Comparison of ENCODE assay signal across 10 cellular contexts in the genomic region with DNA sequence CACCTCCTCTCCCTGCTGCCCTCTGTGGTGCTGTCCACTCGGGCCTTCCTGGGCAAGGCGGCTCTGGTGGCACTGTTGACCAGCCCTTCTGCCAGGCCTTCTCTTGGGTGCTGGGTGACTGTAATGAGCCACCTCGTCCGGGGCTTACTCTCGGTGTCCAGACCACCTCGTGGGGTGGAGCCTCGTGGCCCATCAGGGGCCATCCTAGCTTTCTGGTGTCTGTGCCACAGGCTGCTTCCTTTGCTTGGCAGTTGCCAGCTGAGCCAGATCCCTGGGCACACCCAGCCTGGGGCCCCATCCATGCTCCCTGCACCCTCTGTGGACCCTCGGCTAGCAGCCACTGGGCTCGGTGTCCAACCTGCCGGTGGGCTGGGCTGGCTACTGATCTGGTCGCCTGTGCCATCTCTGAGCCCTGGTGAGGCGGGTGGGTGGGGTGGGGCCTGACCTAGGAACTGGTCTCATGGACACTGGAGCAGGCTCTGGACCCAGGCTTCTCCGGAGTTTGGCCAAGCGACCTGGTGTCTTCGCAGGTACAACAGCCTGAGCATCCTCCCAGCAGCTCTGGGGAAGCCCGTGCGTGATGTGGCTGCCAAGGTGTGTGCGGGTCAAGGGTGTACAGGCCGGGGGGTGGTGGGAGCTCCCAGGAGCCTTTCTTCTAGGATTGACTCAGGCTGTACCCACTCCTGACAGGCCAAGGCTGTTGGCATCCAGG. TPM values are rescaled to one million over a fixed set of nuclear protein-coding genes. Genes with fewer than 3 reads are reported as not detected.
DNase-seq lines count a peak whose midpoint lies in the region; ATAC-seq and TF ChIP-seq lines count a peak whose summit lies in the region.
"Had no signal": no experiment of that assay in that cellular context is flagged by ENCODE, and none has a peak within 500 bp of the region (broad histone marks: within the 10 kb centered on the region; RNA-seq: fewer than 3 reads in every experiment).

No MANE protein-coding gene starts in this region.

- H3K27ac Mint-ChIP-seq in CD8-positive, alpha-beta memory T cell = peak overlapping the region in 2 of 8 donors; percentile 3 to 65

- WGBS in ovary, 3 donors = 87 to 90% (median 89%) methylated on average over 19 of the region's 19 CpGs
- 74 to 84% methylated on average over 4 to 17 of the region's 19 CpGs for WGBS in body of pancreas, 2 donors

- H3K4me3 ChIP-seq in CD8-positive, alpha-beta memory T cell (ENCODE audit: low read length) = no peak overlapping the region
- H3K4me3 ChIP-seq in fibroblast of the aortic adventitia (ENCODE audit: low read depth, low read length) (peak overlapping the region; percentile 83), ovary (no peak overlapping the region), body of pancreas (no peak overlapping the region)

- H3K4me1 ChIP-seq in CD8-positive, alpha-beta memory T cell (ENCODE audit: insufficient read depth, low read length) = peaks cover 34% of the 10 kb centered on the region
- peaks cover 11% of the 10 kb centered on the region for H3K4me1 ChIP-seq in ovary (ENCODE audit: insufficient read depth)
- peaks cover 42% of the 10 kb centered on the region for H3K4me1 ChIP-seq in body of pancreas

- ATAC-seq in body of pancreas = no peak

- H3K27me3 Mint-ChIP-seq in CD8-positive, alpha-beta memory T cell = no peaks in the 10 kb centered on the region

- POLR2A ChIA-PET in CD8-positive, alpha-beta memory T cell (lab: Charles Lee) = interaction anchor here (0.7 to 4.3 kb wide), 4 partner anchors 31 to 197 kb away, joined by 3 to 48 read pairs (median 4); a partner anchor contains a TSS
- POLR2A ChIA-PET in HEK293T (lab: Yijun Ruan, JAX) = no interaction called here

- peak in 1 of 5 donors; percentile 49 for DNase-seq in CD8-positive, alpha-beta memory T cell
- DNase-seq in RKO (ENCODE audit: low spot score) (peak; percentile 14), fibroblast of the aortic adventitia (ENCODE audit: low read depth) (no peak), ovary (peak in 3 of 5 donors; percentile 48 to 53 (median 53)), body of pancreas (no peak), NCI-H1694 treated with DMSO at 0.1 percent for 48 hours (lab: John Stamatoyannopoulos, UW) (no peak), HEK293T (ENCODE audit: extremely low spot score) (no peak), NCI-H82 (lab: John Stamatoyannopoulos, UW) (no peak)
- DNase-seq: stimulated activated CD4-positive, alpha-beta T cell treated with anti-CD3 and anti-CD28 coated beads, Interleukin-2, amount 100 ng/mL, for 48 hours had no signal

- peaks cover 19 to 46% (median 26%) of the 10 kb centered on the region in 3 donors for H3K4me1 Mint-ChIP-seq in CD8-positive, alpha-beta memory T cell

- no peaks in the 10 kb centered on the region for H3K9me3 ChIP-seq in CD8-positive, alpha-beta memory T cell (ENCODE audit: low read length)
- no peaks in the 10 kb centered on the region for H3K9me3 ChIP-seq in ovary
- H3K9me3 ChIP-seq in body of pancreas = no peaks in the 10 kb centered on the region

- H3K4me3 Mint-ChIP-seq in CD8-positive, alpha-beta memory T cell = peak overlapping the region; percentile 71 to 99 (median 93)

- no peak for TF ChIP-seq EP300 in ovary (IDR thresholded peaks at IDR 0.05)

- no peaks in the 10 kb centered on the region for H3K9me3 Mint-ChIP-seq in CD8-positive, alpha-beta memory T cell

- no peaks in the 10 kb centered on the region for H3K27me3 ChIP-seq in CD8-positive, alpha-beta memory T cell (ENCODE audit: insufficient read depth, low read length, poor library complexity, severe bottlenecking)
- H3K27me3 ChIP-seq in ovary = no peaks in the 10 kb centered on the region
- H3K27me3 ChIP-seq in body of pancreas = no peaks in the 10 kb centered on the region

- CTCF ChIA-PET in CD8-positive, alpha-beta memory T cell (lab: Charles Lee) = interaction anchor here (1.6 kb wide), 1 partner anchor 10 kb away, joined by 4 read pairs; no protein-coding TSS in a partner anchor
- CTCF ChIA-PET in HEK293T (lab: Yijun Ruan, JAX) = no interaction called here

- H3K36me3 Mint-ChIP-seq in CD8-positive, alpha-beta memory T cell = peaks cover 0 to 22% (median 0%) of the 10 kb centered on the region in 3 donors

- H3K36me3 ChIP-seq in CD8-positive, alpha-beta memory T cell (ENCODE audit: insufficient read depth, low read length) = no peaks in the 10 kb centered on the region
- H3K36me3 ChIP-seq in ovary = no peaks in the 10 kb centered on the region
- no peaks in the 10 kb centered on the region for H3K36me3 ChIP-seq in body of pancreas (replicated peaks in 1 of 2; ENCODE audit: insufficient read depth in 1 of 2, low read depth in 2 of 2)

- TF ChIP-seq CTCF in fibroblast of the aortic adventitia (IDR thresholded peaks at IDR 0.05; ENCODE audit: insufficient read depth, low read length) (no peak), ovary (IDR thresholded peaks at IDR 0.05) (no peak), body of pancreas (IDR thresholded peaks at IDR 0.05) (no peak)

- no peak overlapping the region for H3K27ac ChIP-seq in CD8-positive, alpha-beta memory T cell (ENCODE audit: low read depth, low read length)
- H3K27ac ChIP-seq in ovary (no peak overlapping the region), body of pancreas (no peak overlapping the region)
- H3K27ac ChIP-seq: GM23248 had no signal

- intact Hi-C loops in ovary (cut with DNase I) (no loop called here), body of pancreas (cut with DNase I) (loop anchor here (10.0 kb wide), 1 partner anchor 53 kb away; a partner anchor contains a TSS)

- TF ChIP-seq POLR2A in ovary (IDR thresholded peaks at IDR 0.05) (no peak), body of pancreas (IDR thresholded peaks at IDR 0.05) (no peak)

TF ChIP-seq in HEK293T, 16 proteins besides CTCF, POLR2A, EP300 and RAD21:
- TF ChIP-seq FOXM1 (IDR thresholded peaks at IDR 0.05; ENCODE audit: borderline replicate concordance) = no peak
- TF ChIP-seq SUZ12 (IDR thresholded peaks at IDR 0.05) = no peak
- TF ChIP-seq FOXK2 (IDR thresholded peaks at IDR 0.05) = no peak
- TF ChIP-seq ZNF384 (IDR thresholded peaks at IDR 0.05) = no peak
- no peak for TF ChIP-seq ELF4 (IDR thresholded peaks at IDR 0.05)
- TF ChIP-seq L3MBTL2 (conservative IDR thresholded peaks at IDR 0.05) = no peak
- no peak for TF ChIP-seq TARDBP (IDR thresholded peaks at IDR 0.05)

RNA-seq across cellular contexts. Expression of a gene that starts 1.4 kb away (rescaled TPM):
- 10 to 100 TPM; 41.3 to 45.5 TPM for total RNA-seq in CD8-positive, alpha-beta memory T cell
- polyA plus RNA-seq in CD8-positive, alpha-beta memory T cell = 23.2 TPM
- total RNA-seq in fibroblast of the aortic adventitia (ENCODE audit: low replicate concordance) (15.5 and 23.0 TPM in 2 replicates), ovary (10 to 100 TPM in 6 of 7 donors, 1 to 10 TPM in 1; 3.2 to 34.1 (median 20.2) TPM), body of pancreas (1 to 10 TPM; 5.6 to 8.8 TPM)
- 1 to 10 TPM; 7.0 to 9.6 TPM for polyA plus RNA-seq in ovary

RNA-seq across cellular contexts. Expression of a gene that starts 31.8 kb away (rescaled TPM):
- 100 to 1,000 TPM; 164 to 168 TPM for total RNA-seq in CD8-positive, alpha-beta memory T cell
- 51.6 TPM for polyA plus RNA-seq in CD8-positive, alpha-beta memory T cell
- total RNA-seq in fibroblast of the aortic adventitia (ENCODE audit: low replicate concordance) = 12.0 and 32.2 TPM in 2 replicates
- 10 to 100 TPM; 33.3 to 78.5 (median 60.5) TPM for total RNA-seq in ovary
- 10 to 100 TPM in 1 of 2 donors, 1 to 10 TPM in 1; 4.3 to 57.6 TPM for polyA plus RNA-seq in ovary
- 10 to 100 TPM; 25.9 to 58.3 TPM for total RNA-seq in body of pancreas

RNA-seq across cellular contexts. Expression of a gene that starts 44.8 kb away (rescaled TPM):
- under 1 TPM in 1 of 2 experiments, not detected in 1; 0.44 TPM for total RNA-seq in CD8-positive, alpha-beta memory T cell
- polyA plus RNA-seq in CD8-positive, alpha-beta memory T cell = 6.8 TPM
- total RNA-seq in fibroblast of the aortic adventitia (ENCODE audit: low replicate concordance) (not detected in 2 replicates), ovary (1 to 10 TPM in 3 of 7 donors, under 1 TPM in 1, not detected in 3; 0.45 to 7.9 (median 1.1) TPM), body of pancreas (not detected)
- polyA plus RNA-seq in ovary = 1 to 10 TPM in 1 of 2 donors, under 1 TPM in 1; 0.42 to 1.1 TPM
- total RNA-seq: GM23248 had no signal
- polyA plus RNA-seq: GM23248 had no signal

RNA-seq across cellular contexts. Expression of a gene that starts 58.0 kb away (rescaled TPM):
- not detected for total RNA-seq in CD8-positive, alpha-beta memory T cell
- not detected for polyA plus RNA-seq in CD8-positive, alpha-beta memory T cell
- total RNA-seq in fibroblast of the aortic adventitia (ENCODE audit: low replicate concordance) = not detected in 2 replicates
- under 1 TPM in 3 of 7 donors, not detected in 4; 0.25 to 0.53 (median 0.31) TPM for total RNA-seq in ovary
- polyA plus RNA-seq in ovary = under 1 TPM; 0.13 to 0.36 TPM
- not detected for total RNA-seq in body of pancreas
- total RNA-seq: GM23248 had no signal
- polyA plus RNA-seq: GM23248 had no signal

Comparison
In these comparisons a context has a peak if more than half of its experiments do, and no peak if none do; other contexts are left out.
1. DNase-seq: peak in RKO (single experiment) and ovary (3 of 5); none in fibroblast of the aortic adventitia (single experiment), body of pancreas (0 of 4), NCI-H1694 treated with DMSO at 0.1 percent for 48 hours (single experiment), HEK293T (single experiment) and NCI-H82 (single experiment).